1 cellular context compared by ENCODE assay signal in the genomic region with DNA sequence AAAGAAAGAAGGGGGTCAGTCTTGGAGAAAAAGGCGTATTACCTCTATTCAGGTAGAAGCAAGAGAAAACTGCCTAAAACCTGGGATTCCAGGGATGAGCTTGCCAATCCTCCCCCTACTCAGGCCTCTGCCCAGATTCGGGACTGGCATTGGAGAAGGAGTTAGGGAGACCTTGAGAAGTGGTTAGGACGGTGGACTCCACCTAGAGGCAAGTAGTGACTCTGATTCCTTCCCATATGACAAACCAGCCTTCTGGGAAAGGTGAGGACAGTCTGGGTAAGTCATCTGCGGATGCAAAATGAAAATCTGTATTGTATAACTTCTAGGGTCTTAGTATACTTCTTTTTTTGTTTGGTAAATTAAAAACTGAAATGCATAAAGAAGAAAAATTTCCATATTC.
TF ChIP-seq lines count a peak whose summit lies in the region.

No MANE protein-coding gene starts in this region.

TF ChIP-seq in HepG2, 621 proteins besides CTCF, POLR2A, EP300 and RAD21:
- TF ChIP-seq, protein P1, sequence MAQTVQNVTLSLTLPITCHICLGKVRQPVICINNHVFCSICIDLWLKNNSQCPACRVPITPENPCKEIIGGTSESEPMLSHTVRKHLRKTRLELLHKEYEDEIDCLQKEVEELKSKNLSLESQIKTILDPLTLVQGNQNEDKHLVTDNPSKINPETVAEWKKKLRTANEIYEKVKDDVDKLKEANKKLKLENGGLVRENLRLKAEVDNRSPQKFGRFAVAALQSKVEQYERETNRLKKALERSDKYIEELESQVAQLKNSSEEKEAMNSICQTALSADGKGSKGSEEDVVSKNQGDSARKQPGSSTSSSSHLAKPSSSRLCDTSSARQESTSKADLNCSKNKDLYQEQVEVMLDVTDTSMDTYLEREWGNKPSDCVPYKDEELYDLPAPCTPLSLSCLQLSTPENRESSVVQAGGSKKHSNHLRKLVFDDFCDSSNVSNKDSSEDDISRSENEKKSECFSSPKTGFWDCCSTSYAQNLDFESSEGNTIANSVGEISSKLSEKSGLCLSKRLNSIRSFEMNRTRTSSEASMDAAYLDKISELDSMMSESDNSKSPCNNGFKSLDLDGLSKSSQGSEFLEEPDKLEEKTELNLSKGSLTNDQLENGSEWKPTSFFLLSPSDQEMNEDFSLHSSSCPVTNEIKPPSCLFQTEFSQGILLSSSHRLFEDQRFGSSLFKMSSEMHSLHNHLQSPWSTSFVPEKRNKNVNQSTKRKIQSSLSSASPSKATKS (CRISPR knock-in tag; IDR thresholded peaks at IDR 0.05): no peak
- peak; percentile 64; the same call in 1 of the 2 replicates for TF ChIP-seq ZNF556 (CRISPR knock-in tag; IDR thresholded peaks at IDR 0.05; ENCODE audit: borderline replicate concordance)
- TF ChIP-seq, protein P2, sequence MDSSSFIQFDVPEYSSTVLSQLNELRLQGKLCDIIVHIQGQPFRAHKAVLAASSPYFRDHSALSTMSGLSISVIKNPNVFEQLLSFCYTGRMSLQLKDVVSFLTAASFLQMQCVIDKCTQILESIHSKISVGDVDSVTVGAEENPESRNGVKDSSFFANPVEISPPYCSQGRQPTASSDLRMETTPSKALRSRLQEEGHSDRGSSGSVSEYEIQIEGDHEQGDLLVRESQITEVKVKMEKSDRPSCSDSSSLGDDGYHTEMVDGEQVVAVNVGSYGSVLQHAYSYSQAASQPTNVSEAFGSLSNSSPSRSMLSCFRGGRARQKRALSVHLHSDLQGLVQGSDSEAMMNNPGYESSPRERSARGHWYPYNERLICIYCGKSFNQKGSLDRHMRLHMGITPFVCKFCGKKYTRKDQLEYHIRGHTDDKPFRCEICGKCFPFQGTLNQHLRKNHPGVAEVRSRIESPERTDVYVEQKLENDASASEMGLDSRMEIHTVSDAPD (CRISPR knock-in tag; IDR thresholded peaks at IDR 0.05): no peak
